8 cellular contexts compared by ENCODE assay signal in the genomic region with DNA sequence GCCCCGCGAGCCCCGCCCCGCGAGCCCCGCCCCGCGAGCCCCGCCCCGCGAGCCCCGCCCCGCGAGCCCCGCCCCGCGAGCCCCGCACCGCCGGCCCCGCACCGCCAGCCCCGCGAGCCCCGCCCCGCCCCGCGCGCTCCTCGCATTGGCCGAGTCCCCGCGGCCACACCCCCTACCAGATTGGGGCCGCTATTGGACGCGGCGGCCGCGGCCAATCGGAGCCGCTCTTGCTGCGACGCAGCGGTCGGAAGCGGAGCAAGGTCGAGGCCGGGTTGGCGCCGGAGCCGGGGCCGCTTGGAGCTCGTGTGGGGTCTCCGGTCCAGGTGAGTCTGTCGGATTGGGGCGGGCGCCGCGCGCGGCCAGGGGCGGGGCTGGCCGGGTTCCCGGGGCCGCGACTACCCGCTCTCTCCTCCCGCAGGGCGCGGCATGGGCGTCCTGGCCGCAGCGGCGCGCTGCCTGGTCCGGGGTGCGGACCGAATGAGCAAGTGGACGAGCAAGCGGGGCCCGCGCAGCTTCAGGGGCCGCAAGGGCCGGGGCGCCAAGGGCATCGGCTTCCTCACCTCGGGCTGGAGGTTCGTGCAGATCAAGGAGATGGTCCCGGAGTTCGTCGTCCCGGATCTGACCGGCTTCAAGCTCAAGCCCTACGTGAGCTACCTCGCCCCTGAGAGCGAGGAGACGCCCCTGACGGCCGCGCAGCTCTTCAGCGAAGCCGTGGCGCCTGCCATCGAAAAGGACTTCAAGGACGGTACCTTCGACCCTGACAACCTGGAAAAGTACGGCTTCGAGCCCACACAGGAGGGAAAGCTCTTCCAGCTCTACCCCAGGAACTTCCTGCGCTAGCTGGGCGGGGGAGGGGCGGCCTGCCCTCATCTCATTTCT. TPM values are rescaled to one million over a fixed set of nuclear protein-coding genes. Genes with fewer than 3 reads are reported as not detected.
DNase-seq lines count a peak whose midpoint lies in the region; ATAC-seq and TF ChIP-seq lines count a peak whose summit lies in the region.

A gene (plus strand): TSS at position 224 of the 879 bp plus-strand sequence. CDS start 203 bp downstream, at position 427.

- WGBS in IMR-90 (ENCODE audit: extremely low coverage in 2 of 2, insufficient read length in 1 of 2), 2 experiments: 1% methylated on average over 47 of the region's 111 CpGs; no CpG with 5 or more reads in 1 of the 2 experiments
- WGBS in esophagus, 2 donors: 1 to 2% methylated on average over 58 to 111 of the region's 111 CpGs

- H3K18ac ChIP-seq in IMR-90 (ENCODE audit: low read depth, low read length): no peak within 1 kb of the TSS

- peak within 1 kb of the TSS; percentile 45; the same call in 1 of the 2 replicates for H3K14ac ChIP-seq in IMR-90 (replicated peaks; ENCODE audit: low read depth, low read length)

- peak within 1 kb of the TSS; percentile 98 for H2AFZ ChIP-seq in IMR-90 (replicated peaks; ENCODE audit: low read length, poor library complexity)

- in situ Hi-C loops in IMR-90 (cut with MboI; ENCODE audit: low sequenced_read_pairs): no loop called here

- peak; percentile 55; the same call in 1 of the 2 replicates for TF ChIP-seq POLR2A in IMR-90 (IDR thresholded peaks at IDR 0.05; ENCODE audit: low read depth, low read length)

- peak within 1 kb of the TSS; percentile 96 for H2AK9ac ChIP-seq in IMR-90 (replicated peaks; ENCODE audit: low read depth, low read length, poor library complexity)

- peak within 1 kb of the TSS; percentile 10; the same call in 1 of the 2 replicates for H3K23ac ChIP-seq in IMR-90 (ENCODE audit: low read depth, low read length)

- no peaks in the 10 kb centered on the region for H3K27me3 ChIP-seq in IMR-90 (ENCODE audit: control insufficient read depth, insufficient read depth, low read length)
- no peaks in the 10 kb centered on the region for H3K27me3 ChIP-seq in esophagus (ENCODE audit: control insufficient read depth in 1 of 2, insufficient read depth in 2 of 2, low read length in 2 of 2)
- no peaks in the 10 kb centered on the region for H3K27me3 ChIP-seq in muscle layer of colon (ENCODE audit: control insufficient read depth in 1 of 2, insufficient read depth in 2 of 2, low read length in 2 of 2)

- peak within 1 kb of the TSS; percentile 21 for H2BK5ac ChIP-seq in IMR-90 (ENCODE audit: low read depth, low read length, poor library complexity, severe bottlenecking)

- no peak within 1 kb of the TSS for H2BK120ac ChIP-seq in IMR-90 (ENCODE audit: low read depth, low read length)

- peaks cover 17% of the 10 kb centered on the region for H3K4me1 Mint-ChIP-seq in activated T-cell treated with anti-CD3 and anti-CD28 coated beads, Interleukin-2, amount 50 U/mL, for 4 hours (ENCODE audit: low read depth)

- H2BK20ac ChIP-seq in IMR-90 (ENCODE audit: low read depth, low read length): no peak within 1 kb of the TSS

- H2AK5ac ChIP-seq in IMR-90 (ENCODE audit: low read depth, low read length): peak within 1 kb of the TSS; percentile 85

- no peak within 1 kb of the TSS for H3K56ac ChIP-seq in IMR-90 (ENCODE audit: extremely low read depth, insufficient read depth, low read length)

- H3K4me1 ChIP-seq in IMR-90 (ENCODE audit: control insufficient read depth, insufficient read depth, low read length) (peaks cover 5% of the 10 kb centered on the region; the same call in 1 of the 2 replicates), esophagus (ENCODE audit: control insufficient read depth in 2 of 2, insufficient read depth in 2 of 2, low read length in 1 of 2) (peaks cover 0 to 17% of the 10 kb centered on the region in 2 donors), muscle layer of colon (ENCODE audit: insufficient read depth, low read length) (peaks cover 12% of the 10 kb centered on the region)

- peak within 1 kb of the TSS; percentile 69 for H3K9ac ChIP-seq in IMR-90 (ENCODE audit: low read depth, low read length)
- H3K9ac ChIP-seq in muscle layer of colon (ENCODE audit: low read length): peak within 1 kb of the TSS; percentile 37

- H3K4me3 Mint-ChIP-seq in activated T-cell treated with anti-CD3 and anti-CD28 coated beads, Interleukin-2, amount 50 U/mL, for 4 hours: peak within 1 kb of the TSS; percentile 87

- H3K27me3 Mint-ChIP-seq in activated T-cell treated with anti-CD3 and anti-CD28 coated beads, Interleukin-2, amount 50 U/mL, for 4 hours (ENCODE audit: low read depth): no peaks in the 10 kb centered on the region

- DNase-seq in D341Med (ENCODE audit: low spot score) (peak; percentile 99), IMR-90 (peak; percentile 68)
- DNase-seq in activated T-cell treated with anti-CD3 and anti-CD28 coated beads, Interleukin-2, amount 50 U/mL, for 4 hours: peak; percentile 77
- peak; percentile 79 for DNase-seq in stimulated activated CD8-positive, alpha-beta memory T cell treated with anti-CD3 and anti-CD28 coated beads, Interleukin-7, amount 100 ng/mL, for 24 hours (ENCODE audit: low read depth)

- H3K4ac ChIP-seq in IMR-90 (ENCODE audit: low read depth, low read length): peak within 1 kb of the TSS; percentile 68

- peaks cover 12% of the 10 kb centered on the region; the same call in 1 of the 2 replicates for H4K20me1 ChIP-seq in IMR-90 (ENCODE audit: insufficient read depth, low read length)

- H4K91ac ChIP-seq in IMR-90 (ENCODE audit: insufficient read depth, low read depth, low read length): no peak within 1 kb of the TSS

- H3K4me3 ChIP-seq in IMR-90 (ENCODE audit: insufficient read depth, low read depth, low read length): peak within 1 kb of the TSS; percentile 85
- H3K4me3 ChIP-seq in esophagus (ENCODE audit: low read depth in 1 of 2, low read length in 2 of 2): peak within 1 kb of the TSS; percentile 69 to 89
- peak within 1 kb of the TSS; percentile 53 to 99 for H3K4me3 ChIP-seq in muscle layer of colon (ENCODE audit: low read depth in 1 of 2, low read length in 2 of 2)

- no peak for TF ChIP-seq RAD21 in IMR-90 (IDR thresholded peaks at IDR 0.05; ENCODE audit: low read length)

- intact Hi-C loops in IMR-90 (cut with micrococcal nuclease): no loop called here

- no peaks in the 10 kb centered on the region for H3K9me1 ChIP-seq in IMR-90 (ENCODE audit: insufficient read depth, low read length)

- POLR2A ChIA-PET in IMR-90 (lab: Charles Lee; ENCODE audit: unreplicated experiment): no interaction called here

- H3K9me3 Mint-ChIP-seq in activated T-cell treated with anti-CD3 and anti-CD28 coated beads, Interleukin-2, amount 50 U/mL, for 4 hours: no peaks in the 10 kb centered on the region

- no peaks in the 10 kb centered on the region for H3K9me3 ChIP-seq in IMR-90 (ENCODE audit: control insufficient read depth, insufficient read depth, low read length)
- H3K9me3 ChIP-seq in esophagus (ENCODE audit: control insufficient read depth in 2 of 2, insufficient read depth in 1 of 2, low read depth in 1 of 2, low read length in 1 of 2): no peaks in the 10 kb centered on the region
- no peaks in the 10 kb centered on the region for H3K9me3 ChIP-seq in muscle layer of colon (ENCODE audit: low read length)

- CTCF ChIA-PET in IMR-90 (lab: Yijun Ruan, JAX): interaction anchor here (1.2 kb wide), 1 partner anchor 17 kb away, joined by 7 read pairs; no protein-coding TSS in a partner anchor

- peaks cover 13 to 33% of the 10 kb centered on the region in 2 experiments for H3K79me1 ChIP-seq in IMR-90 (ENCODE audit: low read depth in 1 of 2, low read length in 2 of 2)

- H3K27ac ChIP-seq in IMR-90 (ENCODE audit: insufficient read depth, low read length) (peak within 1 kb of the TSS; percentile 57), esophagus (ENCODE audit: low read depth in 2 of 2, low read length in 1 of 2) (peak within 1 kb of the TSS; percentile 87 to 92), muscle layer of colon (ENCODE audit: low read depth, low read length) (peak within 1 kb of the TSS; percentile 80)

- ATAC-seq in GM21447 (IDR thresholded peaks at IDR 0.05; ENCODE audit: unreplicated experiment) (peak; percentile 72), IMR-90 (ENCODE audit: low read depth) (peak; percentile 92)
- ATAC-seq in activated T-cell treated with anti-CD3 and anti-CD28 coated beads, Interleukin-2, amount 50 U/mL, for 4 hours: peak; percentile 93 to 96

- TF ChIP-seq CTCF in IMR-90 (conservative IDR thresholded peaks at IDR 0.05; ENCODE audit: low read depth, low read length): no peak

- H3K36me3 ChIP-seq in IMR-90 (ENCODE audit: control insufficient read depth, insufficient read depth, low read length): peaks cover 24% of the 10 kb centered on the region
- peaks cover 6 to 18% of the 10 kb centered on the region in 2 donors for H3K36me3 ChIP-seq in esophagus (ENCODE audit: control insufficient read depth in 2 of 2, insufficient read depth in 2 of 2, low read length in 1 of 2)
- H3K36me3 ChIP-seq in muscle layer of colon (ENCODE audit: insufficient read depth, low read length): peaks cover 19% of the 10 kb centered on the region

- H3K36me3 Mint-ChIP-seq in activated T-cell treated with anti-CD3 and anti-CD28 coated beads, Interleukin-2, amount 50 U/mL, for 4 hours (ENCODE audit: insufficient read depth): peaks cover 15% of the 10 kb centered on the region

- H3K4me2 ChIP-seq in IMR-90 (ENCODE audit: low read depth, low read length): peak within 1 kb of the TSS; percentile 95

- H4K5ac ChIP-seq in IMR-90 (ENCODE audit: low read depth, low read length): peak within 1 kb of the TSS; percentile 30; the same call in 1 of the 2 replicates

- dilution Hi-C loops in IMR-90 (cut with HindIII; ENCODE audit: low sequenced_read_pairs, unreplicated experiment): no loop called here

- no peak within 1 kb of the TSS; the same call in 2 of the 3 replicates for H2BK15ac ChIP-seq in IMR-90 (ENCODE audit: low read depth, low read length)

- TSS peak; percentile 100 for BruUV-seq in IMR-90 (replicated peaks; lab: Mats Ljungman, UMichigan)

- peak within 1 kb of the TSS; percentile 77 to 80; a peak in 3 of 4 replicates for H4K8ac ChIP-seq in IMR-90 (ENCODE audit: low read depth in 2 of 2, low read length in 2 of 2)

TF ChIP-seq in PFSK-1, 5 proteins besides CTCF, POLR2A, EP300 and RAD21 (continues in another document):
- TF ChIP-seq TAF1 (IDR thresholded peaks at IDR 0.05; ENCODE audit: borderline replicate concordance, insufficient read depth, low read length): no peak
- TF ChIP-seq SIN3A (IDR thresholded peaks at IDR 0.05; ENCODE audit: borderline replicate concordance, insufficient read depth, low read length): no peak

RNA-seq across cellular contexts. Expression of the gene that starts here (rescaled TPM):
- 15.6 and 23.6 TPM in 2 replicates for total RNA-seq in IMR-90 (2012; rRNA removed)
- polyA plus RNA-seq in IMR-90 (2012; rRNA removed): 38.9 and 58.9 TPM in 2 replicates
- 56.0 and 58.7 TPM in 2 replicates for polyA plus RNA-seq in IMR-90 (2012; cell fraction: cytosol; rRNA removed)
- 16.9 and 31.2 TPM in 2 replicates for polyA plus RNA-seq in IMR-90 (2012; cell fraction: nucleus; rRNA removed; ENCODE audit: low replicate concordance)
- polyA plus RNA-seq in PFSK-1 (2012; ENCODE audit: insufficient read length, low read depth): 173 TPM
- total RNA-seq in activated T-cell treated with anti-CD3 and anti-CD28 coated beads, Interleukin-2, amount 50 U/mL, for 4 hours: 10 to 100 TPM; 81.6 to 99.0 (median 86.3) TPM
- 10 to 100 TPM; 49.3 to 53.0 TPM for polyA plus RNA-seq in esophagus

Comparison
In these comparisons a context has a peak if more than half of its experiments do, and no peak if none do; other contexts are left out.
1. Peak in every context shown above with its lines: DNase-seq, ATAC-seq, H3K4me3 ChIP-seq and H3K27ac ChIP-seq.